1 cellular context compared by ENCODE assay signal in the genomic region with DNA sequence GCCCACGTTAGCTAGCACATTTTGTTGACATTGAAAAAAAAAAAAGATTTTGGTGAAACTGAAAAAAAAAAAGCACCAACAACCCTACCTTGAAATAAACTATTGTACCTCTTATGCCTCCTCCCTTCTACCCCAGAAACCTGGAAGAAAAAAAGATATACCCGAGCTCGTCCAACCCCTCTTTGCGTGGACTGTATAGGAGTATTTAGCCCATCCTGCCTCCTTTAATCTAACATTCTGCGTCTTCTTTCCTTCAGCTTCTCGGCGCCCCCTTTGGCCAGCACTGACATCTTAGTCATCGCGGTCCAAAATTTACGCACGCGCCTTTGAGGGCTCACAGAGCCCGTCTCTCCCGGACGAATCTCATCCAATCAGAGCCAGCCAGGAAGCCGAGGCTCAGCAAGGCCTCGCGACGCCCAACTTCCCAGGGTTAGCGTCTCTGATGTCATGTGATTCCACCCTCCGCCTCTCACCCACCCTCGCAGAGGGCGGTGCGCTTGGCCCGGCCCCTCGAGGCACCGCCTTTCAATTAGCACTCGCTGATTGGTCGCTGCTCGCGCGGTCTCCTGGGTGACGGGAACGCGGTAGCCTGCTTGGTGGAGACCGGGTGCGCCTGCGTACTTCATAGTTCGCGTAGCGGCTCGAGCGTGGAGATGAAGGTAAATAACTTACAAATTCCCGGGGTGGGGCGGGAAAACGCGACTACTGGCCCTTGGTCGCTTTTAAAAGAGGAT.
TF ChIP-seq lines count a peak whose summit lies in the region.

A gene (plus strand): TSS at position 625 of the 734 bp plus-strand sequence. CDS start 29 bp downstream, at position 654.

TF ChIP-seq in HepG2, 621 proteins besides CTCF, POLR2A, EP300 and RAD21 (continued from another document and continues in another):
- TF ChIP-seq SAP130 (CRISPR knock-in tag; IDR thresholded peaks at IDR 0.05; ENCODE audit: low read depth), result peak; percentile 96
- TF ChIP-seq, protein P1, sequence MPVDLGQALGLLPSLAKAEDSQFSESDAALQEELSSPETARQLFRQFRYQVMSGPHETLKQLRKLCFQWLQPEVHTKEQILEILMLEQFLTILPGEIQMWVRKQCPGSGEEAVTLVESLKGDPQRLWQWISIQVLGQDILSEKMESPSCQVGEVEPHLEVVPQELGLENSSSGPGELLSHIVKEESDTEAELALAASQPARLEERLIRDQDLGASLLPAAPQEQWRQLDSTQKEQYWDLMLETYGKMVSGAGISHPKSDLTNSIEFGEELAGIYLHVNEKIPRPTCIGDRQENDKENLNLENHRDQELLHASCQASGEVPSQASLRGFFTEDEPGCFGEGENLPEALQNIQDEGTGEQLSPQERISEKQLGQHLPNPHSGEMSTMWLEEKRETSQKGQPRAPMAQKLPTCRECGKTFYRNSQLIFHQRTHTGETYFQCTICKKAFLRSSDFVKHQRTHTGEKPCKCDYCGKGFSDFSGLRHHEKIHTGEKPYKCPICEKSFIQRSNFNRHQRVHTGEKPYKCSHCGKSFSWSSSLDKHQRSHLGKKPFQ (CRISPR knock-in tag; IDR thresholded peaks at IDR 0.05; ENCODE audit: insufficient replicate concordance), result no peak
- no peak for TF ChIP-seq THYN1 (CRISPR knock-in tag; IDR thresholded peaks at IDR 0.05; ENCODE audit: borderline replicate concordance, low read depth)
- no peak for TF ChIP-seq ATAD3A (CRISPR knock-in tag; IDR thresholded peaks at IDR 0.05)
- no peak for TF ChIP-seq NR2C2 (CRISPR knock-in tag; IDR thresholded peaks at IDR 0.05; ENCODE audit: borderline replicate concordance)
- peak; percentile 47 for TF ChIP-seq MED1 (CRISPR knock-in tag; IDR thresholded peaks at IDR 0.05)
- TF ChIP-seq KDM6A (CRISPR knock-in tag; IDR thresholded peaks at IDR 0.05; ENCODE audit: low read depth), result 0 out of 2 replicates have a peak, but pooled peaks have one; percentile 6
- no peak for TF ChIP-seq SOX13 (IDR thresholded peaks at IDR 0.05)
- no peak for TF ChIP-seq SOX13 (CRISPR knock-in tag; conservative IDR thresholded peaks at IDR 0.05 in 1 of 2, IDR thresholded peaks at IDR 0.05 in 1 of 2)
- TF ChIP-seq, protein P2, sequence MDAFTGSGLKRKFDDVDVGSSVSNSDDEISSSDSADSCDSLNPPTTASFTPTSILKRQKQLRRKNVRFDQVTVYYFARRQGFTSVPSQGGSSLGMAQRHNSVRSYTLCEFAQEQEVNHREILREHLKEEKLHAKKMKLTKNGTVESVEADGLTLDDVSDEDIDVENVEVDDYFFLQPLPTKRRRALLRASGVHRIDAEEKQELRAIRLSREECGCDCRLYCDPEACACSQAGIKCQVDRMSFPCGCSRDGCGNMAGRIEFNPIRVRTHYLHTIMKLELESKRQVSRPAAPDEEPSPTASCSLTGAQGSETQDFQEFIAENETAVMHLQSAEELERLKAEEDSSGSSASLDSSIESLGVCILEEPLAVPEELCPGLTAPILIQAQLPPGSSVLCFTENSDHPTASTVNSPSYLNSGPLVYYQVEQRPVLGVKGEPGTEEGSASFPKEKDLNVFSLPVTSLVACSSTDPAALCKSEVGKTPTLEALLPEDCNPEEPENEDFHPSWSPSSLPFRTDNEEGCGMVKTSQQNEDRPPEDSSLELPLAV (CRISPR knock-in tag; conservative IDR thresholded peaks at IDR 0.05; ENCODE audit: low read depth), result no peak
- TF ChIP-seq, protein P3, sequence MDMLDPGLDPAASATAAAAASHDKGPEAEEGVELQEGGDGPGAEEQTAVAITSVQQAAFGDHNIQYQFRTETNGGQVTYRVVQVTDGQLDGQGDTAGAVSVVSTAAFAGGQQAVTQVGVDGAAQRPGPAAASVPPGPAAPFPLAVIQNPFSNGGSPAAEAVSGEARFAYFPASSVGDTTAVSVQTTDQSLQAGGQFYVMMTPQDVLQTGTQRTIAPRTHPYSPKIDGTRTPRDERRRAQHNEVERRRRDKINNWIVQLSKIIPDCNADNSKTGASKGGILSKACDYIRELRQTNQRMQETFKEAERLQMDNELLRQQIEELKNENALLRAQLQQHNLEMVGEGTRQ (IDR thresholded peaks at IDR 0.05; ENCODE audit: low read depth, low read length), result peak; percentile 56
- TF ChIP-seq, protein P3 (CRISPR knock-in tag; IDR thresholded peaks at IDR 0.05; ENCODE audit: borderline replicate concordance), result peak; percentile 78; the same call in 1 of the 2 replicates
- TF ChIP-seq FOXA1 (IDR thresholded peaks at IDR 0.05), result no peak
- 0 out of 2 replicates have a peak, but pooled peaks have one; percentile 37 for TF ChIP-seq FOXA1 (CRISPR knock-in tag; IDR thresholded peaks at IDR 0.05)
- peak; percentile 23; the same call in 1 of the 2 replicates for TF ChIP-seq FOXA3 (CRISPR knock-in tag; IDR thresholded peaks at IDR 0.05)
- peak; percentile 79; the same call in 1 of the 2 replicates for TF ChIP-seq MAZ (IDR thresholded peaks at IDR 0.05; ENCODE audit: borderline replicate concordance, low read depth, low read length)
- peak; percentile 62 for TF ChIP-seq MAZ (CRISPR knock-in tag; IDR thresholded peaks at IDR 0.05; ENCODE audit: low read depth)
- TF ChIP-seq GABPA (IDR thresholded peaks at IDR 0.05; ENCODE audit: low read depth, low read length), result no peak
- peak; percentile 41; the same call in 1 of the 2 replicates for TF ChIP-seq GABPA (CRISPR knock-in tag; IDR thresholded peaks at IDR 0.05; ENCODE audit: low read depth)
- TF ChIP-seq ZNF331 (CRISPR knock-in tag; IDR thresholded peaks at IDR 0.05), result 0 out of 2 replicates have a peak, but pooled peaks have one; percentile 46
- peak; percentile 74; the same call in 1 of the 2 replicates for TF ChIP-seq KLF15 (CRISPR knock-in tag; IDR thresholded peaks at IDR 0.05; ENCODE audit: borderline replicate concordance)
- no peak for TF ChIP-seq ZNF10 (CRISPR knock-in tag; IDR thresholded peaks at IDR 0.05; ENCODE audit: borderline replicate concordance, low read depth)
- TF ChIP-seq, protein P4, sequence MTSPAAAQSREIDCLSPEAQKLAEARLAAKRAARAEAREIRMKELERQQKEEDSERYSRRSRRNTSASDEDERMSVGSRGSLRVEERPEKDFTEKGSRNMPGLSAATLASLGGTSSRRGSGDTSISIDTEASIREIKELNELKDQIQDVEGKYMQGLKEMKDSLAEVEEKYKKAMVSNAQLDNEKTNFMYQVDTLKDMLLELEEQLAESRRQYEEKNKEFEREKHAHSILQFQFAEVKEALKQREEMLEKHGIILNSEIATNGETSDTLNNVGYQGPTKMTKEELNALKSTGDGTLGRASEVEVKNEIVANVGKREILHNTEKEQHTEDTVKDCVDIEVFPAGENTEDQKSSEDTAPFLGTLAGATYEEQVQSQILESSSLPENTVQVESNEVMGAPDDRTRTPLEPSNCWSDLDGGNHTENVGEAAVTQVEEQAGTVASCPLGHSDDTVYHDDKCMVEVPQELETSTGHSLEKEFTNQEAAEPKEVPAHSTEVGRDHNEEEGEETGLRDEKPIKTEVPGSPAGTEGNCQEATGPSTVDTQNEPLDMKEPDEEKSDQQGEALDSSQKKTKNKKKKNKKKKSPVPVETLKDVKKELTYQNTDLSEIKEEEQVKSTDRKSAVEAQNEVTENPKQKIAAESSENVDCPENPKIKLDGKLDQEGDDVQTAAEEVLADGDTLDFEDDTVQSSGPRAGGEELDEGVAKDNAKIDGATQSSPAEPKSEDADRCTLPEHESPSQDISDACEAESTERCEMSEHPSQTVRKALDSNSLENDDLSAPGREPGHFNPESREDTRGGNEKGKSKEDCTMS (CRISPR knock-in tag; conservative IDR thresholded peaks at IDR 0.05), result no peak
- peak; percentile 34 for TF ChIP-seq TEAD3 (CRISPR knock-in tag; optimal IDR thresholded peaks at IDR 0.05; ENCODE audit: borderline replicate concordance)
- TF ChIP-seq, protein P5, sequence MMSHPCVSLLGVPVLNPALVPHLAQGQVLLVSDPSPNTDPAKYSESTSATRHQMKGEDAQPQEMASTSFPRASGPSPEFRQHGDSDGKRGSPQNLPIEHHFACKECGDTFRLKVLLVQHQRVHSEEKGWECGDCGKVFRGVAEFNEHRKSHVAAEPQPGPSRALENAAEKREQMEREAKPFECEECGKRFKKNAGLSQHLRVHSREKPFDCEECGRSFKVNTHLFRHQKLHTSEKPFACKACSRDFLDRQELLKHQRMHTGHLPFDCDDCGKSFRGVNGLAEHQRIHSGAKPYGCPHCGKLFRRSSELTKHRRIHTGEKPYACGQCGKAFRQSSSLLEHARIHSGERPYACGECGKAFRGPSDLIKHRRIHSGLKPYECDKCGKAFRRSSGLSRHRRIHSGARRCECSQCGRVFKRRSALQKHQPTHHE (CRISPR knock-in tag; IDR thresholded peaks at IDR 0.05; ENCODE audit: borderline replicate concordance), result 0 out of 2 replicates have a peak, but pooled peaks have one; percentile 31
- TF ChIP-seq SP140L (CRISPR knock-in tag; IDR thresholded peaks at IDR 0.05; ENCODE audit: borderline replicate concordance), result no peak
- TF ChIP-seq, protein P6, sequence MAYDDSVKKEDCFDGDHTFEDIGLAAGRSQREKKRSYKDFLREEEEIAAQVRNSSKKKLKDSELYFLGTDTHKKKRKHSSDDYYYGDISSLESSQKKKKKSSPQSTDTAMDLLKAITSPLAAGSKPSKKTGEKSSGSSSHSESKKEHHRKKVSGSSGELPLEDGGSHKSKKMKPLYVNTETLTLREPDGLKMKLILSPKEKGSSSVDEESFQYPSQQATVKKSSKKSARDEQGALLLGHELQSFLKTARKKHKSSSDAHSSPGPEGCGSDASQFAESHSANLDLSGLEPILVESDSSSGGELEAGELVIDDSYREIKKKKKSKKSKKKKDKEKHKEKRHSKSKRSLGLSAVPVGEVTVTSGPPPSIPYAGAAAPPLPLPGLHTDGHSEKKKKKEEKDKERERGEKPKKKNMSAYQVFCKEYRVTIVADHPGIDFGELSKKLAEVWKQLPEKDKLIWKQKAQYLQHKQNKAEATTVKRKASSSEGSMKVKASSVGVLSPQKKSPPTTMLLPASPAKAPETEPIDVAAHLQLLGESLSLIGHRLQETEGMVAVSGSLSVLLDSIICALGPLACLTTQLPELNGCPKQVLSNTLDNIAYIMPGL (CRISPR knock-in tag; IDR thresholded peaks at IDR 0.05; ENCODE audit: borderline replicate concordance in 1 of 2, low read depth in 1 of 2), result no peak
- TF ChIP-seq ISL2 (CRISPR knock-in tag; IDR thresholded peaks at IDR 0.05), result 0 out of 2 replicates have a peak, but pooled peaks have one; percentile 24
- TF ChIP-seq, protein P7, sequence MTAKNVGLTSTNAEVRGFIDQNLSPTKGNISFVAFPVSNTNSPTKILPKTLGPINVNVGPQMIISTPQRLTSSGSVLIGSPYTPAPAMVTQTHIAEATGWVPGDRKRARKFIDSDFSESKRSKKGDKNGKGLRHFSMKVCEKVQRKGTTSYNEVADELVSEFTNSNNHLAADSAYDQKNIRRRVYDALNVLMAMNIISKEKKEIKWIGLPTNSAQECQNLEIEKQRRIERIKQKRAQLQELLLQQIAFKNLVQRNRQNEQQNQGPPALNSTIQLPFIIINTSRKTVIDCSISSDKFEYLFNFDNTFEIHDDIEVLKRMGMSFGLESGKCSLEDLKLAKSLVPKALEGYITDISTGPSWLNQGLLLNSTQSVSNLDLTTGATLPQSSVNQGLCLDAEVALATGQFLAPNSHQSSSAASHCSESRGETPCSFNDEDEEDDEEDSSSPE (CRISPR knock-in tag; IDR thresholded peaks at IDR 0.05), result peak; percentile 67; the same call in 1 of the 2 replicates
- peak; percentile 45; the same call in 1 of the 2 replicates for TF ChIP-seq DR1 (CRISPR knock-in tag; IDR thresholded peaks at IDR 0.05)
- TF ChIP-seq GLI4 (CRISPR knock-in tag; IDR thresholded peaks at IDR 0.05; ENCODE audit: borderline replicate concordance), result peak; percentile 16; the same call in 1 of the 2 replicates
- TF ChIP-seq ZFY (CRISPR knock-in tag; IDR thresholded peaks at IDR 0.05), result peak; percentile 43
- TF ChIP-seq FOXK2 (IDR thresholded peaks at IDR 0.05), result peak; percentile 83
- 0 out of 2 replicates have a peak, but pooled peaks have one; percentile 48 for TF ChIP-seq TOPORS (CRISPR knock-in tag; IDR thresholded peaks at IDR 0.05)
- TF ChIP-seq ZEB1 (IDR thresholded peaks at IDR 0.05; ENCODE audit: insufficient replicate concordance, low read depth), result no peak
- no peak for TF ChIP-seq ZNF879 (CRISPR knock-in tag; IDR thresholded peaks at IDR 0.05)
- no peak for TF ChIP-seq HHEX (CRISPR knock-in tag; IDR thresholded peaks at IDR 0.05)
- TF ChIP-seq FOXJ3 (CRISPR knock-in tag; IDR thresholded peaks at IDR 0.05; ENCODE audit: borderline replicate concordance), result no peak; the same call in 1 of the 2 replicates
- TF ChIP-seq MBNL3 (CRISPR knock-in tag; conservative IDR thresholded peaks at IDR 0.05), result no peak
- TF ChIP-seq, protein P8, sequence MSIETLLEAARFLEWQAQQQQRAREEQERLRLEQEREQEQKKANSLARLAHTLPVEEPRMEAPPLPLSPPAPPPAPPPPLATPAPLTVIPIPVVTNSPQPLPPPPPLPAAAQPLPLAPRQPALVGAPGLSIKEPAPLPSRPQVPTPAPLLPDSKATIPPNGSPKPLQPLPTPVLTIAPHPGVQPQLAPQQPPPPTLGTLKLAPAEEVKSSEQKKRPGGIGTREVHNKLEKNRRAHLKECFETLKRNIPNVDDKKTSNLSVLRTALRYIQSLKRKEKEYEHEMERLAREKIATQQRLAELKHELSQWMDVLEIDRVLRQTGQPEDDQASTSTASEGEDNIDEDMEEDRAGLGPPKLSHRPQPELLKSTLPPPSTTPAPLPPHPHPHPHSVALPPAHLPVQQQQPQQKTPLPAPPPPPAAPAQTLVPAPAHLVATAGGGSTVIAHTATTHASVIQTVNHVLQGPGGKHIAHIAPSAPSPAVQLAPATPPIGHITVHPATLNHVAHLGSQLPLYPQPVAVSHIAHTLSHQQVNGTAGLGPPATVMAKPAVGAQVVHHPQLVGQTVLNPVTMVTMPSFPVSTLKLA (IDR thresholded peaks at IDR 0.05), result peak; percentile 82
- no peak for TF ChIP-seq NONO (IDR thresholded peaks at IDR 0.05)
- no peak for TF ChIP-seq NONO (CRISPR knock-in tag; conservative IDR thresholded peaks at IDR 0.05)
- TF ChIP-seq, protein P9, sequence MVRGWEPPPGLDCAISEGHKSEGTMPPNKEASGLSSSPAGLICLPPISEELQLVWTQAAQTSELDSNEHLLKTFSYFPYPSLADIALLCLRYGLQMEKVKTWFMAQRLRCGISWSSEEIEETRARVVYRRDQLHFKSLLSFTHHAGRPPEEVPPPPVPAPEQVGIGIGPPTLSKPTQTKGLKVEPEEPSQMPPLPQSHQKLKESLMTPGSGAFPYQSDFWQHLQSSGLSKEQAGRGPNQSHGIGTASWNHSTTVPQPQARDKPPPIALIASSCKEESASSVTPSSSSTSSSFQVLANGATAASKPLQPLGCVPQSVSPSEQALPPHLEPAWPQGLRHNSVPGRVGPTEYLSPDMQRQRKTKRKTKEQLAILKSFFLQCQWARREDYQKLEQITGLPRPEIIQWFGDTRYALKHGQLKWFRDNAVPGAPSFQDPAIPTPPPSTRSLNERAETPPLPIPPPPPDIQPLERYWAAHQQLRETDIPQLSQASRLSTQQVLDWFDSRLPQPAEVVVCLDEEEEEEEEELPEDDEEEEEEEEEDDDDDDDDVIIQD (CRISPR knock-in tag; IDR thresholded peaks at IDR 0.05; ENCODE audit: low read depth), result peak; percentile 88
- no peak for TF ChIP-seq ZFYVE20 (CRISPR knock-in tag; IDR thresholded peaks at IDR 0.05; ENCODE audit: borderline replicate concordance, low read depth)
